In the genomic region with DNA sequence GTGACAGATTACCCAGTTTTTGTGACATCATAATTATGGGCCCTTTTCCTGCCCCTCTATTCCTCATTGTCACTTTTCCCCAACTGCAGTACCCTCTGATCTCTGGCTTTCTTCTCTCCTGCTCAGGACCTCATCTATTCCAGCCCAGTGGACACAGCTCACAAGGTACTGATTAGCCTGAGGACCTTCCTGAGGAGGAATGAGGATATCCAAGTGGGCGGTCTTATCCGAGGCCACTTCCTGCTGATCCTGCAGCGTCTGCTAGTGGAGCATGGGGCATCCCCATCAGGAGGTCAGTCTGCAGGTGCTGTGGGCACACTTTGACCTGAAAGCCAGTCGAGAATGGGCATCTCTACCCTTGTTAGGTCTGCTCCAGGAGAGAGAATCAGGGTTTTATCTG, we compare ENCODE assay signal across 16 cellular contexts.
"Had no signal": no experiment of that assay in that cellular context is flagged by ENCODE, and none has a peak within 500 bp of the region (broad histone marks: within the 10 kb centered on the region; RNA-seq: fewer than 3 reads in every experiment).

No MANE protein-coding gene starts in this region.

- H3K4me3 ChIP-seq: left ventricle myocardium inferior, upper lobe of left lung had no signal

- H3K27ac ChIP-seq: left ventricle myocardium inferior, upper lobe of left lung had no signal

- H3K27ac Mint-ChIP-seq: activated CD4-positive, alpha-beta T cell treated with anti-CD3 and anti-CD28 coated beads, Interleukin-2, amount 10 ng/mL, durations not matched to agents 7 days and 5 days; activated naive CD4-positive, alpha-beta T cell treated with anti-CD3 and anti-CD28 coated beads for 36 hours; nephron progenitor cell; stimulated activated naive CD8-positive, alpha-beta T cell treated with anti-CD3 and anti-CD28 coated beads, Interleukin-15, Interleukin-2, amounts not matched to agents 100 ng/mL and 50 ng/mL, for 24 hours; T-helper 1 cell treated with Interleukin-12 subunit alpha and Interleukin-12 subunit beta and Interleukin-4 antibody, amounts not matched to agents 30 μg/mL and 1 μg/mL, for 36 hours; WTC11 had no signal

- H3K27me3 ChIP-seq: upper lobe of left lung had no signal

- H3K36me3 ChIP-seq: left ventricle myocardium inferior, upper lobe of left lung had no signal

- H3K9me3 Mint-ChIP-seq: activated CD4-positive, alpha-beta T cell treated with anti-CD3 and anti-CD28 coated beads, Interleukin-2, amount 10 ng/mL, durations not matched to agents 7 days and 5 days; activated naive CD4-positive, alpha-beta T cell treated with anti-CD3 and anti-CD28 coated beads for 36 hours; nephron progenitor cell; stimulated activated naive CD8-positive, alpha-beta T cell treated with anti-CD3 and anti-CD28 coated beads, Interleukin-15, Interleukin-2, amounts not matched to agents 100 ng/mL and 50 ng/mL, for 24 hours; T-helper 1 cell treated with Interleukin-12 subunit alpha and Interleukin-12 subunit beta and Interleukin-4 antibody, amounts not matched to agents 30 μg/mL and 1 μg/mL, for 36 hours; WTC11 had no signal

- DNase-seq: activated CD4-positive, alpha-beta T cell treated with anti-CD3 and anti-CD28 coated beads, Interleukin-2, amount 10 ng/mL, durations not matched to agents 7 days and 5 days; activated CD8-positive, alpha-beta memory T cell treated with anti-CD3 and anti-CD28 coated beads for 24 hours; activated naive CD4-positive, alpha-beta T cell treated with anti-CD3 and anti-CD28 coated beads for 36 hours; central memory CD4-positive, alpha-beta T cell; cortex of kidney; effector CD8-positive, alpha-beta T cell; erythroblast; left ventricle myocardium inferior; mesenchymal stem cell; nephron progenitor cell; right cardiac atrium; stimulated activated CD4-positive, alpha-beta T cell treated with anti-CD3 and anti-CD28 coated beads, Interleukin-2, amount 100 ng/mL, for 48 hours; upper lobe of left lung had no signal

- H3K9me3 ChIP-seq: left ventricle myocardium inferior, upper lobe of left lung had no signal

- H3K4me3 Mint-ChIP-seq: activated CD4-positive, alpha-beta T cell treated with anti-CD3 and anti-CD28 coated beads, Interleukin-2, amount 10 ng/mL, durations not matched to agents 7 days and 5 days; activated naive CD4-positive, alpha-beta T cell treated with anti-CD3 and anti-CD28 coated beads for 36 hours; nephron progenitor cell; stimulated activated naive CD8-positive, alpha-beta T cell treated with anti-CD3 and anti-CD28 coated beads, Interleukin-15, Interleukin-2, amounts not matched to agents 100 ng/mL and 50 ng/mL, for 24 hours; T-helper 1 cell treated with Interleukin-12 subunit alpha and Interleukin-12 subunit beta and Interleukin-4 antibody, amounts not matched to agents 30 μg/mL and 1 μg/mL, for 36 hours; WTC11 had no signal

- ATAC-seq: right cardiac atrium, WTC11 had no signal

- H3K27me3 Mint-ChIP-seq: activated CD4-positive, alpha-beta T cell treated with anti-CD3 and anti-CD28 coated beads, Interleukin-2, amount 10 ng/mL, durations not matched to agents 7 days and 5 days; stimulated activated naive CD8-positive, alpha-beta T cell treated with anti-CD3 and anti-CD28 coated beads, Interleukin-15, Interleukin-2, amounts not matched to agents 100 ng/mL and 50 ng/mL, for 24 hours had no signal

- H3K36me3 Mint-ChIP-seq: WTC11 had no signal

- H3K4me1 ChIP-seq: left ventricle myocardium inferior had no signal
